ENCODE assay signal across 1 cellular context in the genomic region with DNA sequence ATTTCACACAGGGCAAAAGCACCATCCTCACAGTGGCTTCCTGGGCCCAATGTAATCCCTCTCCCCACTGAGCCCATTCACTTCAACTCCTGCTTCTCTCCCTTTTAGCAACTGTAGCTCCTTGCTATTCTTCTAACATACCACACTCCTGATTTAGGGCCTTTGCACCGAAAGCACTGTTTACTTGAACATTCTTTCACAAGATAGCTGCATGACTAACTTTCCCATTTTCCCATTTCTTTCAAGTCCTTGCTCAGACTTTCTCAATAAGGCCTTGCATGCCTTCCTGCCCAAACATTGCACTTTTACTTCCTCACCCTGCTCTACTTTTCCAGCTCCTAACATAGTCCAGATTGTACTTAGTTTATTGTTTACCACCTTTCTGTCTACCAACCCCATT.
TF ChIP-seq lines count a peak whose summit lies in the region.

No MANE protein-coding gene starts in this region.

TF ChIP-seq in IMR-90, 13 proteins besides CTCF, POLR2A, EP300 and RAD21:
- no peak for TF ChIP-seq NFE2L2 (IDR thresholded peaks at IDR 0.05; ENCODE audit: low read depth, low read length)
- TF ChIP-seq MXI1 (IDR thresholded peaks at IDR 0.05; ENCODE audit: borderline replicate concordance, low read depth, low read length), result no peak
- TF ChIP-seq SMC3 (IDR thresholded peaks at IDR 0.05; ENCODE audit: low read depth, low read length), result no peak
- peak; percentile 68 for TF ChIP-seq FOS (IDR thresholded peaks at IDR 0.05; ENCODE audit: low read depth, low read length)
- TF ChIP-seq MAZ (IDR thresholded peaks at IDR 0.05; ENCODE audit: borderline replicate concordance, low read depth, low read length), result no peak
- TF ChIP-seq, protein P1, sequence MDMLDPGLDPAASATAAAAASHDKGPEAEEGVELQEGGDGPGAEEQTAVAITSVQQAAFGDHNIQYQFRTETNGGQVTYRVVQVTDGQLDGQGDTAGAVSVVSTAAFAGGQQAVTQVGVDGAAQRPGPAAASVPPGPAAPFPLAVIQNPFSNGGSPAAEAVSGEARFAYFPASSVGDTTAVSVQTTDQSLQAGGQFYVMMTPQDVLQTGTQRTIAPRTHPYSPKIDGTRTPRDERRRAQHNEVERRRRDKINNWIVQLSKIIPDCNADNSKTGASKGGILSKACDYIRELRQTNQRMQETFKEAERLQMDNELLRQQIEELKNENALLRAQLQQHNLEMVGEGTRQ (IDR thresholded peaks at IDR 0.05; ENCODE audit: low read depth, low read length), result no peak
- peak; percentile 34; the same call in 1 of the 2 replicates for TF ChIP-seq BHLHE40 (IDR thresholded peaks at IDR 0.05; ENCODE audit: low read depth, low read length)
- TF ChIP-seq MAFK (IDR thresholded peaks at IDR 0.05; ENCODE audit: low read depth, low read length), result no peak
- peak; percentile 58 for TF ChIP-seq RCOR1 (IDR thresholded peaks at IDR 0.05; ENCODE audit: insufficient replicate concordance, low read length)
- 0 out of 2 replicates have a peak, but pooled peaks have one; percentile 76 for TF ChIP-seq CHD1 (IDR thresholded peaks at IDR 0.05; ENCODE audit: low read depth, low read length)
- TF ChIP-seq CEBPB (IDR thresholded peaks at IDR 0.05; ENCODE audit: low read depth, low read length), result peak; percentile 92
- no peak for TF ChIP-seq RFX5 (IDR thresholded peaks at IDR 0.05; ENCODE audit: low read depth, low read length)
- TF ChIP-seq, protein P2, sequence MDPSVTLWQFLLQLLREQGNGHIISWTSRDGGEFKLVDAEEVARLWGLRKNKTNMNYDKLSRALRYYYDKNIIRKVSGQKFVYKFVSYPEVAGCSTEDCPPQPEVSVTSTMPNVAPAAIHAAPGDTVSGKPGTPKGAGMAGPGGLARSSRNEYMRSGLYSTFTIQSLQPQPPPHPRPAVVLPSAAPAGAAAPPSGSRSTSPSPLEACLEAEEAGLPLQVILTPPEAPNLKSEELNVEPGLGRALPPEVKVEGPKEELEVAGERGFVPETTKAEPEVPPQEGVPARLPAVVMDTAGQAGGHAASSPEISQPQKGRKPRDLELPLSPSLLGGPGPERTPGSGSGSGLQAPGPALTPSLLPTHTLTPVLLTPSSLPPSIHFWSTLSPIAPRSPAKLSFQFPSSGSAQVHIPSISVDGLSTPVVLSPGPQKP (IDR thresholded peaks at IDR 0.05; ENCODE audit: borderline replicate concordance, low read depth, low read length), result no peak
TF ChIP-seq in IMR-90: peak in this region for 5.
